In genomic region chr21:45507523-45507875, GRCh38 we compare ENCODE assay signal across 1 cellular context.
TF ChIP-seq lines count a peak whose summit lies in the region.

No MANE protein-coding gene starts in this region.

TF ChIP-seq in H1, 55 proteins besides CTCF, POLR2A, EP300 and RAD21:
- TF ChIP-seq RFX5 (IDR thresholded peaks at IDR 0.05; ENCODE audit: borderline replicate concordance, low read depth, low read length) (no peak), CHD1 (IDR thresholded peaks at IDR 0.05; ENCODE audit: low read depth, low read length) (no peak), GTF2F1 (IDR thresholded peaks at IDR 0.05; ENCODE audit: borderline replicate concordance, low read depth, low read length) (no peak), EZH2 (IDR thresholded peaks at IDR 0.05; ENCODE audit: low read depth, low read length, severe bottlenecking) (no peak), TAF1 (IDR thresholded peaks at IDR 0.05; ENCODE audit: low read depth, low read length) (no peak), RBBP5 (IDR thresholded peaks at IDR 0.05; ENCODE audit: borderline replicate concordance, low read depth, low read length) (no peak), ATF3 (IDR thresholded peaks at IDR 0.05; ENCODE audit: insufficient read depth, low read depth, low read length) (no peak), JUN (IDR thresholded peaks at IDR 0.05; ENCODE audit: low read depth, low read length) (no peak), BACH1 (IDR thresholded peaks at IDR 0.05; ENCODE audit: low read length) (no peak), SP4 (IDR thresholded peaks at IDR 0.05; ENCODE audit: low read length) (no peak), TAF7 (optimal IDR thresholded peaks at IDR 0.05; ENCODE audit: borderline replicate concordance, low read depth, low read length) (no peak), POLR2AphosphoS5 (IDR thresholded peaks at IDR 0.05; ENCODE audit: low read depth, low read length) (no peak), SUZ12 (IDR thresholded peaks at IDR 0.05; ENCODE audit: low read length) (no peak), USF2 (IDR thresholded peaks at IDR 0.05; ENCODE audit: low read length) (no peak), TBP (IDR thresholded peaks at IDR 0.05; ENCODE audit: low read depth, low read length) (no peak), CEBPB (IDR thresholded peaks at IDR 0.05; ENCODE audit: low read depth, low read length) (no peak), BCL11A (IDR thresholded peaks at IDR 0.05; ENCODE audit: low read depth in 2 of 2, low read length in 2 of 2) (no peak), ATF2 (IDR thresholded peaks at IDR 0.05; ENCODE audit: low read length) (no peak), SIN3A (conservative IDR thresholded peaks at IDR 0.05 in 1 of 2, IDR thresholded peaks at IDR 0.05 in 1 of 2; ENCODE audit: low read depth in 1 of 2, low read length in 2 of 2) (no peak)
